ENCODE assay signal across 11 cellular contexts in the genomic region with DNA sequence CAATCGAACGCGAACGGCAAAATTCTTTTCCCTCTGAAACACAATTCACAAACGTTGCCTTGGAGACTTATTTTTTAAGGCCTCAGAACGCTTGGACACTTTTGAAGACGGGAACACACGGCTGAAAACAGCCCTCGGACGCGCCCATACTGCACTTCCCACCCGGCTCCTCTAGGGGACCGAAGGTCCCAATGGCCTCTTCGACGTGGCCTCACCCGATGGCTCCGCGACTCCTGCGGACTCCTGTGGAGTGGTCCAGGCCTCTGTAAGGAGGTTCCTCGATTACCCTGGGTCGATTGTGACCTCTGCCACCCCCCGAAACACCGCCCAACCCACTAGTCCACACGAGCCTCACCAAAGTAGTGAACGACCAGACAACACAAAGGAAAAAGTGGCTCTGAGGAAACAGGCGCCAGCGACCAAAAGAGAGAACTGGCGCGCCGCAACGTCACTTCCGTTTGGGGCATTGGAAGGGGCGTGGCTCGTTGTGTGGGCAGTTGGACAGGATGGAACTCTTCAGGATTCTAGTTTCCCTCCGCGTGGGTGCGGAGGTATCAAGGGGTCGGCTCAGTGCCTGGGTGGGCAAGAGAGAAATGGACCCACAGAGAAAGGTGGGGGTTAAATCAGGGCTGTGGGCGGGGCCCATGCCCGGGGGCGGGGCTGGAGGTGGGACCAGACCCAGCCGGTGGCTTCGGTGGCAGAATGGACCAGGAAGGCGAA. TPM values are rescaled to one million over a fixed set of nuclear protein-coding genes. Genes with fewer than 3 reads are reported as not detected.
DNase-seq lines count a peak whose midpoint lies in the region; ATAC-seq and TF ChIP-seq lines count a peak whose summit lies in the region.
"Had no signal": no experiment of that assay in that cellular context is flagged by ENCODE, and none has a peak within 500 bp of the region (broad histone marks: within the 10 kb centered on the region; RNA-seq: fewer than 3 reads in every experiment).

A gene (minus strand): TSS at position 434 of the 720 bp plus-strand sequence. CDS start 23,303 bp downstream, outside the sequence.

- H3K4me3 ChIP-seq in RWPE2 (ENCODE audit: severe bottlenecking): peak within 1 kb of the TSS; percentile 36
- no peak within 1 kb of the TSS for H3K4me3 ChIP-seq in CD4-positive, alpha-beta memory T cell (ENCODE audit: low read length in 2 of 2)

- H3K36me3 Mint-ChIP-seq in stimulated activated naive B cell treated with anti-CD40 and anti-IgM and Interleukin-4, amounts not matched to agents 10 μg/mL and 1 μg/mL and 100 μg/mL, for 72 hours: peaks cover 8 to 17% of the 10 kb centered on the region in 2 donors
- peaks cover 7 to 8% of the 10 kb centered on the region in 2 donors for H3K36me3 Mint-ChIP-seq in CD4-positive, alpha-beta memory T cell

- peak; percentile 1 for DNase-seq in activated naive CD4-positive, alpha-beta T cell treated with Interleukin-2 at 50 U/mL for 16 hours
- DNase-seq in activated naive CD4-positive, alpha-beta T cell (lab: John Stamatoyannopoulos, UW): no peak
- DNase-seq in RWPE2 (ENCODE audit: low spot score): peak; percentile 55
- DNase-seq in erythroblast (lab: John Stamatoyannopoulos, UW): peak; percentile 8 to 20
- peak; percentile 31 for DNase-seq in stimulated activated naive B cell treated with anti-CD40 and anti-IgM and Interleukin-4, amounts not matched to agents 10 μg/mL and 1 μg/mL and 100 μg/mL, for 72 hours
- no peak for DNase-seq in CD4-positive, alpha-beta memory T cell
- no peak for DNase-seq in NCI-H1092 (lab: John Stamatoyannopoulos, UW)
- DNase-seq: DND-41, mesendoderm had no signal

- peak within 1 kb of the TSS; percentile 87 for H3K27ac Mint-ChIP-seq in stimulated activated naive B cell treated with anti-CD40 and anti-IgM and Interleukin-4, amounts not matched to agents 10 μg/mL and 1 μg/mL and 100 μg/mL, for 72 hours
- no peak within 1 kb of the TSS for H3K27ac Mint-ChIP-seq in CD4-positive, alpha-beta memory T cell

- peak; percentile 25 for TF ChIP-seq CTCF in RWPE2 (IDR thresholded peaks at IDR 0.05; ENCODE audit: poor library complexity, severe bottlenecking)

- peaks cover 7% of the 10 kb centered on the region for H3K9me3 ChIP-seq in RWPE2 (ENCODE audit: severe bottlenecking)
- H3K9me3 ChIP-seq in CD4-positive, alpha-beta memory T cell (ENCODE audit: control insufficient read depth in 1 of 2, low read length in 2 of 2): peaks cover 0 to 14% of the 10 kb centered on the region in 2 donors

- CTCF ChIA-PET in CD4-positive, alpha-beta memory T cell (lab: Charles Lee; ENCODE audit: partially characterized antibody): no interaction called here

- peaks cover 3 to 11% of the 10 kb centered on the region in 2 donors for H3K4me1 Mint-ChIP-seq in stimulated activated naive B cell treated with anti-CD40 and anti-IgM and Interleukin-4, amounts not matched to agents 10 μg/mL and 1 μg/mL and 100 μg/mL, for 72 hours
- H3K4me1 Mint-ChIP-seq in CD4-positive, alpha-beta memory T cell: peaks cover 0 to 12% (median under 1%) of the 10 kb centered on the region in 4 donors

- H3K36me3 ChIP-seq in RWPE2 (ENCODE audit: low read depth): no peaks in the 10 kb centered on the region
- no peaks in the 10 kb centered on the region for H3K36me3 ChIP-seq in CD4-positive, alpha-beta memory T cell (ENCODE audit: insufficient read depth, low read length)

- ATAC-seq in RWPE2 (ENCODE audit: low read depth) (peak; percentile 64), GM18520 (IDR thresholded peaks at IDR 0.05; ENCODE audit: unreplicated experiment) (no peak)
- ATAC-seq in stimulated activated naive B cell treated with anti-CD40 and anti-IgM and Interleukin-4, amounts not matched to agents 10 μg/mL and 1 μg/mL and 100 μg/mL, for 72 hours (replicated peaks): peak; percentile 57 to 65

- no peaks in the 10 kb centered on the region for H3K4me1 ChIP-seq in RWPE2 (ENCODE audit: insufficient read depth, poor library complexity, severe bottlenecking)
- no peaks in the 10 kb centered on the region for H3K4me1 ChIP-seq in CD4-positive, alpha-beta memory T cell (ENCODE audit: insufficient read depth, low read length)

- H3K9me3 Mint-ChIP-seq in stimulated activated naive B cell treated with anti-CD40 and anti-IgM and Interleukin-4, amounts not matched to agents 10 μg/mL and 1 μg/mL and 100 μg/mL, for 72 hours: peaks cover 14 to 22% of the 10 kb centered on the region in 2 donors
- H3K9me3 Mint-ChIP-seq in CD4-positive, alpha-beta memory T cell: peaks cover 0 to 82% (median 66%) of the 10 kb centered on the region in 8 donors

- TF ChIP-seq POLR2A in erythroblast (IDR thresholded peaks at IDR 0.05; ENCODE audit: low read length): no peak

- H3K27me3 Mint-ChIP-seq in stimulated activated naive B cell treated with anti-CD40 and anti-IgM and Interleukin-4, amounts not matched to agents 10 μg/mL and 1 μg/mL and 100 μg/mL, for 72 hours: peaks cover 6 to 8% of the 10 kb centered on the region in 2 donors
- H3K27me3 Mint-ChIP-seq in CD4-positive, alpha-beta memory T cell: no peaks in the 10 kb centered on the region

- intact Hi-C loops in CD4-positive, alpha-beta memory T cell (cut with micrococcal nuclease): no loop called here

- no peak within 1 kb of the TSS for H3K27ac ChIP-seq in RWPE2 (ENCODE audit: poor library complexity, severe bottlenecking)
- no peak within 1 kb of the TSS for H3K27ac ChIP-seq in CD4-positive, alpha-beta memory T cell (ENCODE audit: low read depth, low read length)

- peak within 1 kb of the TSS; percentile 83 to 85 for H3K4me3 Mint-ChIP-seq in stimulated activated naive B cell treated with anti-CD40 and anti-IgM and Interleukin-4, amounts not matched to agents 10 μg/mL and 1 μg/mL and 100 μg/mL, for 72 hours
- peak within 1 kb of the TSS in 4 of 8 donors; percentile 15 to 63 (median 54) for H3K4me3 Mint-ChIP-seq in CD4-positive, alpha-beta memory T cell

- no peaks in the 10 kb centered on the region for H3K27me3 ChIP-seq in RWPE2 (ENCODE audit: insufficient read depth, poor library complexity, severe bottlenecking)
- no peaks in the 10 kb centered on the region for H3K27me3 ChIP-seq in CD4-positive, alpha-beta memory T cell (ENCODE audit: insufficient read depth, low read length)

- POLR2A ChIA-PET in CD4-positive, alpha-beta memory T cell (lab: Charles Lee; ENCODE audit: partially characterized antibody): no interaction called here

RNA-seq across cellular contexts. Expression of the gene that starts here (rescaled TPM):
- not detected for total RNA-seq in CD4-positive, alpha-beta memory T cell
- polyA plus RNA-seq in CD4-positive, alpha-beta memory T cell: not detected
- total RNA-seq: T-helper 1 cell treated with Interleukin-12 subunit alpha and Interleukin-12 subunit beta and Interleukin-4 antibody, amounts not matched to agents 30 ng/mL and 1 ng/mL, for 36 hours had no signal

Comparison
In these comparisons a context has a peak if more than half of its experiments do, and no peak if none do; other contexts are left out.
1. DNase-seq: peak in activated naive CD4-positive, alpha-beta T cell treated with Interleukin-2 at 50 U/mL for 16 hours (single experiment), RWPE2 (single experiment), erythroblast (2 of 2) and stimulated activated naive B cell treated with anti-CD40 and anti-IgM and Interleukin-4, amounts not matched to agents 10 μg/mL and 1 μg/mL and 100 μg/mL, for 72 hours (single experiment); none in activated naive CD4-positive, alpha-beta T cell (0 of 4), CD4-positive, alpha-beta memory T cell (0 of 5) and NCI-H1092 (single experiment).